12 cellular contexts compared by ENCODE assay signal in genomic region chr14:74655597-74656389, GRCh38. TPM values are rescaled to one million over a fixed set of nuclear protein-coding genes. Genes with fewer than 3 reads are reported as not detected.
DNase-seq lines count a peak whose midpoint lies in the region; ATAC-seq, FAIRE-seq and TF ChIP-seq lines count a peak whose summit lies in the region.
"Had no signal": no experiment of that assay in that cellular context is flagged by ENCODE, and none has a peak within 500 bp of the region (broad histone marks: within the 10 kb centered on the region; RNA-seq: fewer than 3 reads in every experiment).

No MANE protein-coding gene starts in this region.

- H3K4me1 ChIP-seq in keratinocyte (ENCODE audit: control insufficient read depth, extremely low read depth, insufficient read depth, low read length) = peaks cover 37% of the 10 kb centered on the region
- H3K4me1 ChIP-seq in tibial artery = peaks cover 0 to 71% (median 54%) of the 10 kb centered on the region in 4 donors

- TF ChIP-seq CTCF in brain microvascular endothelial cell (IDR thresholded peaks at IDR 0.05; ENCODE audit: low read depth, low read length, missing control alignments) (peak; percentile 1), keratinocyte (optimal IDR thresholded peaks at IDR 0.05 in 1 of 3, IDR thresholded peaks at IDR 0.05 in 1 of 3, conservative IDR thresholded peaks at IDR 0.05 in 1 of 3; ENCODE audit: extremely low read depth in 1 of 3, insufficient read depth in 2 of 3, low read length in 3 of 3) (no peak), tibial artery (IDR thresholded peaks at IDR 0.05) (no peak)

- H3K79me2 ChIP-seq in keratinocyte (ENCODE audit: control insufficient read depth, insufficient read depth, low read length) = no peaks in the 10 kb centered on the region

- no peaks in the 10 kb centered on the region for H4K20me1 ChIP-seq in keratinocyte (ENCODE audit: control insufficient read depth, extremely low read depth, insufficient read depth, low read length)

- POLR2A ChIA-PET in activated naive CD8-positive, alpha-beta T cell treated with anti-CD3 and anti-CD28 coated beads, Interleukin-2, amount 10 ng/mL, durations not matched to agents 7 days and 5 days (lab: Charles Lee) = no interaction called here

- FAIRE-seq in keratinocyte (lab: Jason Lieb, UNC) = peak; percentile 61

- intact Hi-C loops in tibial artery (cut with DNase I; ENCODE audit: low total_unique reads) = no loop called here

- no peak for DNase-seq in activated naive CD8-positive, alpha-beta T cell treated with anti-CD3 and anti-CD28 coated beads, Interleukin-2, amount 10 ng/mL, durations not matched to agents 7 days and 5 days
- no peak for DNase-seq in activated naive CD8-positive, alpha-beta T cell treated with anti-CD3 and anti-CD28 coated beads for 36 hours
- peak; percentile 32 for DNase-seq in brain microvascular endothelial cell
- no peak for DNase-seq in keratinocyte (ENCODE audit: low read depth, low spot score)
- DNase-seq in tibial artery = no peak
- DNase-seq in GOT3 (lab: John Stamatoyannopoulos, UW) = no peak
- DNase-seq in NCI-H510A treated with DMSO at 0.1 percent for 48 hours (lab: John Stamatoyannopoulos, UW) = no peak
- no peak for DNase-seq in anterior cingulate cortex (lab: John Stamatoyannopoulos, UW)
- DNase-seq: activated CD4-positive, alpha-beta T cell treated with anti-CD3 and anti-CD28 coated beads for 36 hours; cortex of kidney; NCI-H1105; NCI-H748 treated with DMSO at 0.1 percent for 48 hours had no signal

- H3K36me3 Mint-ChIP-seq in activated naive CD8-positive, alpha-beta T cell treated with anti-CD3 and anti-CD28 coated beads, Interleukin-2, amount 10 ng/mL, durations not matched to agents 7 days and 5 days = peaks cover 5% of the 10 kb centered on the region
- peaks cover 4% of the 10 kb centered on the region for H3K36me3 Mint-ChIP-seq in activated naive CD8-positive, alpha-beta T cell treated with anti-CD3 and anti-CD28 coated beads for 36 hours

- H3K27me3 ChIP-seq in brain microvascular endothelial cell (replicated peaks) = no peaks in the 10 kb centered on the region
- no peaks in the 10 kb centered on the region for H3K27me3 ChIP-seq in keratinocyte (ENCODE audit: control insufficient read depth, extremely low read depth, insufficient read depth, low read length)
- H3K27me3 ChIP-seq in tibial artery = no peaks in the 10 kb centered on the region

- H3K4me3 ChIP-seq in brain microvascular endothelial cell (ENCODE audit: low read depth, low read length) = no peak overlapping the region
- no peak overlapping the region for H3K4me3 ChIP-seq in keratinocyte (ENCODE audit: control insufficient read depth in 2 of 3, extremely low read depth in 1 of 3, insufficient read depth in 2 of 3, low read depth in 1 of 3, low read length in 3 of 3)
- no peak overlapping the region for H3K4me3 ChIP-seq in tibial artery

- ATAC-seq in activated naive CD8-positive, alpha-beta T cell treated with anti-CD3 and anti-CD28 coated beads, Interleukin-2, amount 10 ng/mL, durations not matched to agents 7 days and 5 days (ENCODE audit: low read depth) = no peak
- ATAC-seq: activated CD4-positive, alpha-beta T cell treated with anti-CD3 and anti-CD28 coated beads for 36 hours had no signal

- H3K4me3 Mint-ChIP-seq in activated naive CD8-positive, alpha-beta T cell treated with anti-CD3 and anti-CD28 coated beads, Interleukin-2, amount 10 ng/mL, durations not matched to agents 7 days and 5 days = no peak overlapping the region
- no peak overlapping the region for H3K4me3 Mint-ChIP-seq in activated naive CD8-positive, alpha-beta T cell treated with anti-CD3 and anti-CD28 coated beads for 36 hours
- H3K4me3 Mint-ChIP-seq: activated CD4-positive, alpha-beta T cell treated with anti-CD3 and anti-CD28 coated beads for 36 hours had no signal

- in situ Hi-C loops in brain microvascular endothelial cell (cut with HindIII; ENCODE audit: low pct_ligation_motif_present, low sequenced_read_pairs) = no loop called here

- H3K9me1 ChIP-seq in keratinocyte (ENCODE audit: control insufficient read depth, extremely low read depth, insufficient read depth, low read length) = no peaks in the 10 kb centered on the region

- peaks cover 6% of the 10 kb centered on the region for H3K36me3 ChIP-seq in brain microvascular endothelial cell (replicated peaks)
- peaks cover 0 to 14% of the 10 kb centered on the region in 2 experiments for H3K36me3 ChIP-seq in keratinocyte (ENCODE audit: control insufficient read depth in 2 of 2, extremely low read depth in 1 of 2, insufficient read depth in 2 of 2, low read length in 2 of 2)
- peaks cover 0 to 5% (median 4%) of the 10 kb centered on the region in 3 donors for H3K36me3 ChIP-seq in tibial artery

- H3K27me3 Mint-ChIP-seq in activated naive CD8-positive, alpha-beta T cell treated with anti-CD3 and anti-CD28 coated beads, Interleukin-2, amount 10 ng/mL, durations not matched to agents 7 days and 5 days = no peaks in the 10 kb centered on the region
- no peaks in the 10 kb centered on the region for H3K27me3 Mint-ChIP-seq in activated naive CD8-positive, alpha-beta T cell treated with anti-CD3 and anti-CD28 coated beads for 36 hours
- H3K27me3 Mint-ChIP-seq: activated CD4-positive, alpha-beta T cell treated with anti-CD3 and anti-CD28 coated beads for 36 hours had no signal

- H3K27ac ChIP-seq in brain microvascular endothelial cell (peak overlapping the region; percentile 51), keratinocyte (ENCODE audit: control insufficient read depth, insufficient read depth, low read length) (peak overlapping the region; percentile 0), tibial artery (peak overlapping the region; percentile 44 to 65)

- no peak overlapping the region for H2AFZ ChIP-seq in keratinocyte (ENCODE audit: control insufficient read depth, low read length)

- H3K9me3 Mint-ChIP-seq in activated naive CD8-positive, alpha-beta T cell treated with anti-CD3 and anti-CD28 coated beads, Interleukin-2, amount 10 ng/mL, durations not matched to agents 7 days and 5 days = no peaks in the 10 kb centered on the region
- no peaks in the 10 kb centered on the region for H3K9me3 Mint-ChIP-seq in activated naive CD8-positive, alpha-beta T cell treated with anti-CD3 and anti-CD28 coated beads for 36 hours

- no peaks in the 10 kb centered on the region for H3K9me3 ChIP-seq in keratinocyte (ENCODE audit: control insufficient read depth, low read depth, low read length)
- H3K9me3 ChIP-seq in tibial artery = no peaks in the 10 kb centered on the region

- peaks cover 8% of the 10 kb centered on the region for H3K4me1 Mint-ChIP-seq in activated naive CD8-positive, alpha-beta T cell treated with anti-CD3 and anti-CD28 coated beads, Interleukin-2, amount 10 ng/mL, durations not matched to agents 7 days and 5 days
- H3K4me1 Mint-ChIP-seq in activated naive CD8-positive, alpha-beta T cell treated with anti-CD3 and anti-CD28 coated beads for 36 hours = peaks cover 12% of the 10 kb centered on the region

- H3K9ac ChIP-seq in keratinocyte (ENCODE audit: control insufficient read depth, extremely low read depth, insufficient read depth, low read length) = no peak overlapping the region

- H3K27ac Mint-ChIP-seq in activated naive CD8-positive, alpha-beta T cell treated with anti-CD3 and anti-CD28 coated beads, Interleukin-2, amount 10 ng/mL, durations not matched to agents 7 days and 5 days = peak overlapping the region; percentile 70
- H3K27ac Mint-ChIP-seq in activated naive CD8-positive, alpha-beta T cell treated with anti-CD3 and anti-CD28 coated beads for 36 hours = no peak overlapping the region
- H3K27ac Mint-ChIP-seq: activated CD4-positive, alpha-beta T cell treated with anti-CD3 and anti-CD28 coated beads for 36 hours had no signal

- H3K4me2 ChIP-seq in keratinocyte (ENCODE audit: control insufficient read depth, extremely low read depth, insufficient read depth, low read depth, low read length) = peak overlapping the region; percentile 1

- dilution Hi-C loops in keratinocyte (cut with MboI; ENCODE audit: extremely low pct_ligation_motif_present, low sequenced_read_pairs) = no loop called here

RNA-seq across cellular contexts. Expression of gene LTBP2, which starts 43.8 kb away (rescaled TPM):
- total RNA-seq in activated naive CD8-positive, alpha-beta T cell treated with anti-CD3 and anti-CD28 coated beads, Interleukin-2, amount 10 ng/mL, durations not matched to agents 7 days and 5 days = 1 to 10 TPM in 1 of 2 experiments, under 1 TPM in 1; 0.28 to 1.1 TPM
- under 1 TPM; 0.06 to 0.10 TPM for total RNA-seq in activated naive CD8-positive, alpha-beta T cell treated with anti-CD3 and anti-CD28 coated beads for 36 hours
- polyA plus RNA-seq in keratinocyte = 23.9 to 40.7 TPM (median 26.6 TPM) in 3 replicates
- 12.1 TPM for polyA plus RNA-seq in keratinocyte (2011; ENCODE audit: low read depth)
- polyA plus RNA-seq in keratinocyte (2011; cell fraction: cytosol; rRNA removed) = 19.5 and 28.2 TPM in 2 replicates
- 118 and 155 TPM in 2 replicates for polyA plus RNA-seq in keratinocyte (2011; cell fraction: nucleus; rRNA removed)
- 11.7 and 64.1 TPM in 2 replicates for polyA plus RNA-seq in keratinocyte (2012; ENCODE audit: low replicate concordance)
- 66.1 to 143 TPM (median 68.5 TPM) in 3 replicates for polyA minus RNA-seq in keratinocyte
- 89.6 TPM for polyA minus RNA-seq in keratinocyte (2011; cell fraction: cytosol; rRNA and poly(A)+ RNA removed)
- polyA minus RNA-seq in keratinocyte (2011; cell fraction: nucleus; rRNA and poly(A)+ RNA removed) = 195 and 210 TPM in 2 replicates

RNA-seq across cellular contexts. Expression of gene AREL1, which starts 57.1 kb away (rescaled TPM):
- 10 to 100 TPM; 47.0 to 47.6 TPM for total RNA-seq in activated naive CD8-positive, alpha-beta T cell treated with anti-CD3 and anti-CD28 coated beads, Interleukin-2, amount 10 ng/mL, durations not matched to agents 7 days and 5 days
- total RNA-seq in activated naive CD8-positive, alpha-beta T cell treated with anti-CD3 and anti-CD28 coated beads for 36 hours = 10 to 100 TPM; 29.9 to 37.7 TPM
- polyA plus RNA-seq in keratinocyte = 31.2 to 40.6 TPM (median 36.7 TPM) in 3 replicates
- 10.7 TPM for polyA plus RNA-seq in keratinocyte (2011; ENCODE audit: low read depth)
- polyA plus RNA-seq in keratinocyte (2011; cell fraction: cytosol; rRNA removed) = 24.1 and 34.0 TPM in 2 replicates
- polyA plus RNA-seq in keratinocyte (2011; cell fraction: nucleus; rRNA removed) = 63.3 and 63.7 TPM in 2 replicates
- polyA plus RNA-seq in keratinocyte (2012; ENCODE audit: low replicate concordance) = 13.2 and 23.4 TPM in 2 replicates
- 111 to 164 TPM (median 118 TPM) in 3 replicates for polyA minus RNA-seq in keratinocyte
- polyA minus RNA-seq in keratinocyte (2011; cell fraction: cytosol; rRNA and poly(A)+ RNA removed) = 65.2 TPM
- polyA minus RNA-seq in keratinocyte (2011; cell fraction: nucleus; rRNA and poly(A)+ RNA removed) = 90.4 and 112 TPM in 2 replicates

RNA-seq across cellular contexts. Expression of gene FCF1, which starts 57.2 kb away (rescaled TPM):
- 10 to 100 TPM; 53.9 to 57.9 TPM for total RNA-seq in activated naive CD8-positive, alpha-beta T cell treated with anti-CD3 and anti-CD28 coated beads, Interleukin-2, amount 10 ng/mL, durations not matched to agents 7 days and 5 days
- 100 to 1,000 TPM in 1 of 2 experiments, 10 to 100 TPM in 1; 95.5 to 103 TPM for total RNA-seq in activated naive CD8-positive, alpha-beta T cell treated with anti-CD3 and anti-CD28 coated beads for 36 hours
- polyA plus RNA-seq in keratinocyte = 49.0 to 86.8 TPM (median 53.5 TPM) in 3 replicates
- 35.4 TPM for polyA plus RNA-seq in keratinocyte (2011; ENCODE audit: low read depth)
- polyA plus RNA-seq in keratinocyte (2011; cell fraction: cytosol; rRNA removed) = 58.7 and 112 TPM in 2 replicates
- 49.0 and 63.8 TPM in 2 replicates for polyA plus RNA-seq in keratinocyte (2011; cell fraction: nucleus; rRNA removed)
- polyA plus RNA-seq in keratinocyte (2012; ENCODE audit: low replicate concordance) = 49.5 and 51.8 TPM in 2 replicates
- polyA minus RNA-seq in keratinocyte = 16.6 to 90.7 TPM (median 50.3 TPM) in 3 replicates
- polyA minus RNA-seq in keratinocyte (2011; cell fraction: cytosol; rRNA and poly(A)+ RNA removed) = 18.8 TPM
- 7.9 and 31.7 TPM in 2 replicates for polyA minus RNA-seq in keratinocyte (2011; cell fraction: nucleus; rRNA and poly(A)+ RNA removed)

Comparison
In these comparisons a context has a peak if more than half of its experiments do, and no peak if none do; other contexts are left out.
1. H3K27ac ChIP-seq: peak in every context shown above with its lines; median percentile 54 in tibial artery; 51 in brain microvascular endothelial cell; 0 in keratinocyte.